ENCODE assay signal across 2 cellular contexts in the genomic region with DNA sequence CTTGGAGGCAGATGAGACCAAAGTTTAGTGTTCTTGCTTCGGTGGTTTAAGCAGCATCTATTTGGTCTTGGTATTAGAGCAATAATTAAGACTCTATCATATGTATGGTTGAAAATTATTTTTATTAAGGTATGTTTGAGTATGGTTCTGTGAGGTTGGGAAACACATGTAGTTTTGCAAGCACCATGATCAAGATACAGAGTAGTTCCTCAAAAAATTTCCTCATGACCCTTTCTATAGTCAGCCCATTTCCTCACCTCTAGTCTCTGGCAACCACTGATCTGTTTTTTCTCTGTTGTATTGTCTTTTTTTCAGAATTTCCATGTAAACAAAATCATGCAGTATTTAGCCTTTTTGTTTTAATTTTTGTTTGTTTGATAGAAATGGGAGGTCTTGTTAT.
TF ChIP-seq lines count a peak whose summit lies in the region.

No MANE protein-coding gene starts in this region.

TF ChIP-seq in HepG2, 621 proteins besides CTCF, POLR2A, EP300 and RAD21 (continued from another document):
- TF ChIP-seq TEF (CRISPR knock-in tag; IDR thresholded peaks at IDR 0.05) = no peak
- no peak for TF ChIP-seq GLI4 (CRISPR knock-in tag; IDR thresholded peaks at IDR 0.05; ENCODE audit: borderline replicate concordance)
- no peak for TF ChIP-seq THRA (CRISPR knock-in tag; IDR thresholded peaks at IDR 0.05; ENCODE audit: borderline replicate concordance)
- TF ChIP-seq MZF1 (CRISPR knock-in tag; IDR thresholded peaks at IDR 0.05; ENCODE audit: borderline replicate concordance) = no peak
- no peak for TF ChIP-seq ZNF766 (CRISPR knock-in tag; IDR thresholded peaks at IDR 0.05; ENCODE audit: borderline replicate concordance)
- no peak for TF ChIP-seq SP1 (IDR thresholded peaks at IDR 0.05)
- no peak for TF ChIP-seq SP1 (CRISPR knock-in tag; IDR thresholded peaks at IDR 0.05)
- TF ChIP-seq NCOA1 (CRISPR knock-in tag; IDR thresholded peaks at IDR 0.05) = no peak
- no peak for TF ChIP-seq HNF4G (IDR thresholded peaks at IDR 0.05; ENCODE audit: borderline replicate concordance, low read depth, low read length)
- no peak for TF ChIP-seq HNF4G (CRISPR knock-in tag; IDR thresholded peaks at IDR 0.05; ENCODE audit: borderline replicate concordance, low read depth)
- no peak for TF ChIP-seq ZNF512 (CRISPR knock-in tag; IDR thresholded peaks at IDR 0.05)
- TF ChIP-seq SAP130 (CRISPR knock-in tag; IDR thresholded peaks at IDR 0.05; ENCODE audit: low read depth) = no peak
- no peak for TF ChIP-seq RXRA (CRISPR knock-in tag; IDR thresholded peaks at IDR 0.05)
- TF ChIP-seq ZNF768 (CRISPR knock-in tag; IDR thresholded peaks at IDR 0.05) = no peak
- no peak for TF ChIP-seq NFE2L2 (IDR thresholded peaks at IDR 0.05; ENCODE audit: low read length)
- TF ChIP-seq RARA (CRISPR knock-in tag; IDR thresholded peaks at IDR 0.05) = no peak
- no peak for TF ChIP-seq ZNF746 (CRISPR knock-in tag; IDR thresholded peaks at IDR 0.05)
- no peak for TF ChIP-seq ZNF138 (CRISPR knock-in tag; IDR thresholded peaks at IDR 0.05; ENCODE audit: low read depth)
- no peak for TF ChIP-seq DNMT1 (CRISPR knock-in tag; IDR thresholded peaks at IDR 0.05)

TF ChIP-seq in SK-N-SH treated with all-trans-retinoic acid at 6 μM for 48 hours, 23 proteins besides CTCF, POLR2A, EP300 and RAD21 (continued from another document):
- TF ChIP-seq ZNF8 (CRISPR knock-in tag; IDR thresholded peaks at IDR 0.05) (no peak), ESRRG (CRISPR knock-in tag; IDR thresholded peaks at IDR 0.05) (no peak), SNAI2 (CRISPR knock-in tag; IDR thresholded peaks at IDR 0.05) (no peak), TSHZ2 (CRISPR knock-in tag; IDR thresholded peaks at IDR 0.05) (no peak), POU6F1 (CRISPR knock-in tag; IDR thresholded peaks at IDR 0.05; ENCODE audit: borderline replicate concordance, low read depth) (no peak), TOX (CRISPR knock-in tag; IDR thresholded peaks at IDR 0.05; ENCODE audit: borderline replicate concordance) (no peak)
